ENCODE assay signal across 8 cellular contexts in genomic region chr11:125568970-125569912, GRCh38. TPM values are rescaled to one million over a fixed set of nuclear protein-coding genes. Genes with fewer than 3 reads are reported as not detected.
DNase-seq lines count a peak whose midpoint lies in the region; ATAC-seq and TF ChIP-seq lines count a peak whose summit lies in the region.

EI24 (plus strand) TSS chr11:125569477; CDS start chr11:125572528, 3,051 bp downstream.

- no peaks in the 10 kb centered on the region for H3K27me3 ChIP-seq in kidney epithelial cell (ENCODE audit: control insufficient read depth, insufficient read depth, low read length)

- peak; percentile 67 for TF ChIP-seq CTCF in kidney epithelial cell (IDR thresholded peaks at IDR 0.05; ENCODE audit: insufficient read depth, low read length, poor library complexity, severe bottlenecking)

- H3K36me3 ChIP-seq in kidney epithelial cell (ENCODE audit: control insufficient read depth, insufficient read depth, low read length): no peaks in the 10 kb centered on the region

- peak; percentile 95 for ATAC-seq in GM19035 (IDR thresholded peaks at IDR 0.05; ENCODE audit: unreplicated experiment)
- ATAC-seq in HG03354 (IDR thresholded peaks at IDR 0.05; ENCODE audit: poor library complexity, severe bottlenecking, unreplicated experiment): peak; percentile 95

- peak within 1 kb of the TSS; percentile 84 for H3K4me3 ChIP-seq in kidney epithelial cell (ENCODE audit: low read depth, low read length)

- DNase-seq in Ammon's horn (ENCODE audit: low spot score) (peak; percentile 95), NCI-H460 (ENCODE audit: extremely low read depth, low read depth) (peak; percentile 83), cerebellum (ENCODE audit: low spot score) (peak; percentile 92), kidney epithelial cell (ENCODE audit: low read depth) (peak; percentile 57)
- DNase-seq in activated CD4-positive, alpha-beta T cell treated with anti-CD3 and anti-CD28 coated beads for 1 hour: peak; percentile 80
- peak; percentile 81 to 90 for DNase-seq in stimulated activated CD4-positive, alpha-beta T cell treated with anti-CD3 and anti-CD28 coated beads, Interleukin-15, amount 100 ng/mL, for 48 hours (ENCODE audit: low read depth in 2 of 2)

RNA-seq across cellular contexts. Expression of gene EI24, which starts in this region (rescaled TPM):
- 102 and 103 TPM in 2 replicates for total RNA-seq in NCI-H460 (2014; rRNA removed; shearing (Covaris generic))
- 64.3 and 83.7 TPM in 2 replicates for polyA plus RNA-seq in NCI-H460 (2014; cell fraction: nucleus; rRNA removed)
- total RNA-seq in cerebellum (55.2 TPM), kidney epithelial cell (129 and 146 TPM in 2 replicates)

Comparison
In these comparisons a context has a peak if more than half of its experiments do, and no peak if none do; other contexts are left out.
1. Peak in every context shown above with its lines: DNase-seq, ATAC-seq and H3K4me3 ChIP-seq.